ENCODE assay signal across 19 cellular contexts in the genomic region with DNA sequence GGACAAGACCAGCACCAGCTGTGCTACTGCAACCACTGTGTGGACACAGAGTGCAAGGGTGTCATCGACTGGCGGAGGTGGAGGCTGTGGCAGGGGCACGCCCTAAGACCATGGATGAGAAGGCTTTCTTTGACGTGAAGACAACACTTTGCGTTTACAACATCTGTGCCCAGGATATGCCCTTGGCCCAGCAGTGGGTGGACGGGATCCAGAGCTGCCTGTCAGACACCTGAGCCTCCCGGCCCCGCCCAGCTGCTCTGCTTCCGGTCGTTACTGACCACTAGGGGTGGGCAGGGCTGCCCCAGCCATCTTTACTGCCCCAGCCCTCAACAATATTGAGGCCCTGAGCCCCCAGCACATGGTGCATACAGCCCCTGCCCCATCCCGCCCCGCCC. TPM values are rescaled to one million over a fixed set of nuclear protein-coding genes. Genes with fewer than 3 reads are reported as not detected.
"Had no signal": no experiment of that assay in that cellular context is flagged by ENCODE, and none has a peak within 500 bp of the region (broad histone marks: within the 10 kb centered on the region; RNA-seq: fewer than 3 reads in every experiment).

No MANE protein-coding gene starts in this region.

- H3K4me1 Mint-ChIP-seq: activated CD4-positive, alpha-beta T cell treated with anti-CD3 and anti-CD28 coated beads, Interleukin-2, amount 10 ng/mL, durations not matched to agents 7 days and 5 days; activated naive CD8-positive, alpha-beta T cell treated with anti-CD3 and anti-CD28 coated beads for 36 hours; naive B cell had no signal

- ATAC-seq: foreskin keratinocyte; stimulated activated naive CD8-positive, alpha-beta T cell treated with anti-CD3 and anti-CD28 coated beads, Interleukin-15, Interleukin-2, amounts not matched to agents 100 U/mL and 50 U/mL, for 24 hours had no signal

- DNase-seq: activated CD4-positive, alpha-beta T cell treated with anti-CD3 and anti-CD28 coated beads, Interleukin-2, amount 10 ng/mL, durations not matched to agents 7 days and 5 days; activated CD8-positive, alpha-beta memory T cell treated with anti-CD3 and anti-CD28 coated beads for 24 hours; activated gamma-delta T cell treated with Interleukin-2 at 50 U/mL for 16 hours; activated naive CD8-positive, alpha-beta T cell treated with anti-CD3 and anti-CD28 coated beads for 36 hours; effector CD8-positive, alpha-beta T cell; foreskin keratinocyte; mammary epithelial cell; naive B cell; ovary; small intestine; stimulated activated CD4-positive, alpha-beta T cell treated with anti-CD3 and anti-CD28 coated beads, Interleukin-4, amount 100 ng/mL, for 24 hours; stimulated activated CD8-positive, alpha-beta memory T cell treated with anti-CD3 and anti-CD28 coated beads, Interleukin-4, amount 100 ng/mL, for 48 hours; stimulated activated naive CD8-positive, alpha-beta T cell treated with anti-CD3 and anti-CD28 coated beads, Interleukin-15, Interleukin-2, amounts not matched to agents 100 U/mL and 50 U/mL, for 24 hours; SW 1271; upper lobe of right lung had no signal

- H3K9me3 ChIP-seq: ovary, upper lobe of right lung had no signal

- H3K9ac ChIP-seq: neural progenitor cell had no signal

- H3K27me3 ChIP-seq: neural progenitor cell, ovary, upper lobe of right lung had no signal

- H3K36me3 ChIP-seq: neural progenitor cell, ovary, upper lobe of right lung had no signal

- H3K27ac ChIP-seq: foreskin keratinocyte, neural progenitor cell, ovary, upper lobe of right lung had no signal

- FAIRE-seq: small intestine had no signal

- H3K4me3 Mint-ChIP-seq: activated CD4-positive, alpha-beta T cell treated with anti-CD3 and anti-CD28 coated beads, Interleukin-2, amount 10 ng/mL, durations not matched to agents 7 days and 5 days; activated naive CD8-positive, alpha-beta T cell treated with anti-CD3 and anti-CD28 coated beads for 36 hours; brain; naive B cell; neural progenitor cell had no signal

- H3K9me3 Mint-ChIP-seq: activated CD4-positive, alpha-beta T cell treated with anti-CD3 and anti-CD28 coated beads, Interleukin-2, amount 10 ng/mL, durations not matched to agents 7 days and 5 days; activated naive CD8-positive, alpha-beta T cell treated with anti-CD3 and anti-CD28 coated beads for 36 hours; brain; naive B cell; neural progenitor cell had no signal

- H3K27ac Mint-ChIP-seq: activated CD4-positive, alpha-beta T cell treated with anti-CD3 and anti-CD28 coated beads, Interleukin-2, amount 10 ng/mL, durations not matched to agents 7 days and 5 days; activated naive CD8-positive, alpha-beta T cell treated with anti-CD3 and anti-CD28 coated beads for 36 hours; naive B cell; neural progenitor cell had no signal

- H3K4me3 ChIP-seq: neural progenitor cell, ovary, upper lobe of right lung had no signal

- H3K36me3 Mint-ChIP-seq: activated naive CD8-positive, alpha-beta T cell treated with anti-CD3 and anti-CD28 coated beads for 36 hours; brain; naive B cell; neural progenitor cell had no signal

- H3K4me1 ChIP-seq: foreskin keratinocyte, neural progenitor cell had no signal

RNA-seq across cellular contexts. Expression of a gene that starts 21.4 kb away (rescaled TPM):
- total RNA-seq: activated CD4-positive, alpha-beta T cell treated with anti-CD3 and anti-CD28 coated beads, Interleukin-2, amount 10 ng/mL, durations not matched to agents 7 days and 5 days; activated naive CD8-positive, alpha-beta T cell treated with anti-CD3 and anti-CD28 coated beads for 36 hours; foreskin keratinocyte; ovary; T-helper 2 cell treated with Interferon-gamma antibody and Interleukin-4, amounts not matched to agents 100 ng/mL and 5 ng/mL, for 36 hours; temporal lobe had no signal
- polyA plus RNA-seq: foreskin keratinocyte, mammary epithelial cell had no signal

RNA-seq across cellular contexts. Expression of a gene that starts 32.6 kb away (rescaled TPM):
- total RNA-seq: activated CD4-positive, alpha-beta T cell treated with anti-CD3 and anti-CD28 coated beads, Interleukin-2, amount 10 ng/mL, durations not matched to agents 7 days and 5 days; activated naive CD8-positive, alpha-beta T cell treated with anti-CD3 and anti-CD28 coated beads for 36 hours; foreskin keratinocyte; mammary epithelial cell; T-helper 2 cell treated with Interferon-gamma antibody and Interleukin-4, amounts not matched to agents 100 ng/mL and 5 ng/mL, for 36 hours had no signal
- polyA plus RNA-seq: foreskin keratinocyte, mammary epithelial cell had no signal
